8 cellular contexts compared by ENCODE assay signal in genomic region chr3:27632431-27633223, GRCh38.
A peak's percentile ranks its signal among the peaks of the same experiment; 100 is the strongest.
DNase-seq lines count a peak whose midpoint lies in the region; ATAC-seq lines count a peak whose summit lies in the region.

No MANE protein-coding gene starts in this region.

- peak overlapping the region; percentile 81 for H3K4me3 Mint-ChIP-seq in activated CD4-positive, alpha-beta memory T cell treated with anti-CD3 and anti-CD28 coated beads, Interleukin-2, amount 10 ng/mL, durations not matched to agents 7 days and 5 days
- H3K4me3 Mint-ChIP-seq in stimulated activated effector memory CD8-positive, alpha-beta T cell treated with anti-CD3 and anti-CD28 coated beads, Interleukin-12 subunit alpha, Interleukin-12 subunit beta, amount 100 ng/mL, for 72 hours, result peak overlapping the region; percentile 97

- peaks cover 50% of the 10 kb centered on the region for H3K4me1 Mint-ChIP-seq in activated CD4-positive, alpha-beta memory T cell treated with anti-CD3 and anti-CD28 coated beads, Interleukin-2, amount 10 ng/mL, durations not matched to agents 7 days and 5 days
- peaks cover 32% of the 10 kb centered on the region for H3K4me1 Mint-ChIP-seq in stimulated activated effector memory CD8-positive, alpha-beta T cell treated with anti-CD3 and anti-CD28 coated beads, Interleukin-12 subunit alpha, Interleukin-12 subunit beta, amount 100 ng/mL, for 72 hours

- POLR2A ChIA-PET in activated CD4-positive, alpha-beta memory T cell treated with anti-CD3 and anti-CD28 coated beads, Interleukin-2, amount 10 ng/mL, durations not matched to agents 7 days and 5 days (lab: Charles Lee), result interaction anchor here (0.7 to 3.6 kb wide), 13 partner anchors 9 to 693 kb away, joined by 3 to 30 read pairs (median 3); partner anchors contain the start of gene SLC4A7

- CTCF ChIA-PET in activated CD4-positive, alpha-beta memory T cell treated with anti-CD3 and anti-CD28 coated beads, Interleukin-2, amount 10 ng/mL, durations not matched to agents 7 days and 5 days (lab: Charles Lee), result interaction anchor here (0.6 to 3.9 kb wide), 8 partner anchors 10 to 275 kb away, joined by 3 to 18 read pairs (median 4); partner anchors contain the start of gene SLC4A7

- H3K27me3 Mint-ChIP-seq in activated CD4-positive, alpha-beta memory T cell treated with anti-CD3 and anti-CD28 coated beads, Interleukin-2, amount 10 ng/mL, durations not matched to agents 7 days and 5 days, result no peaks in the 10 kb centered on the region

- ATAC-seq in HG02610 (IDR thresholded peaks at IDR 0.05; ENCODE audit: unreplicated experiment), result peak; percentile 82
- peak; percentile 87 for ATAC-seq in stimulated activated effector memory CD8-positive, alpha-beta T cell treated with anti-CD3 and anti-CD28 coated beads, Interleukin-12 subunit alpha, Interleukin-12 subunit beta, amount 100 ng/mL, for 72 hours

- H3K36me3 Mint-ChIP-seq in activated CD4-positive, alpha-beta memory T cell treated with anti-CD3 and anti-CD28 coated beads, Interleukin-2, amount 10 ng/mL, durations not matched to agents 7 days and 5 days (ENCODE audit: low read depth), result peaks cover 4% of the 10 kb centered on the region
- no peaks in the 10 kb centered on the region for H3K36me3 Mint-ChIP-seq in stimulated activated effector memory CD8-positive, alpha-beta T cell treated with anti-CD3 and anti-CD28 coated beads, Interleukin-12 subunit alpha, Interleukin-12 subunit beta, amount 100 ng/mL, for 72 hours

- H3K27ac Mint-ChIP-seq in activated CD4-positive, alpha-beta memory T cell treated with anti-CD3 and anti-CD28 coated beads, Interleukin-2, amount 10 ng/mL, durations not matched to agents 7 days and 5 days, result peak overlapping the region; percentile 89
- H3K27ac Mint-ChIP-seq in stimulated activated effector memory CD8-positive, alpha-beta T cell treated with anti-CD3 and anti-CD28 coated beads, Interleukin-12 subunit alpha, Interleukin-12 subunit beta, amount 100 ng/mL, for 72 hours, result peak overlapping the region; percentile 98

- H3K9me3 Mint-ChIP-seq in activated CD4-positive, alpha-beta memory T cell treated with anti-CD3 and anti-CD28 coated beads, Interleukin-2, amount 10 ng/mL, durations not matched to agents 7 days and 5 days, result no peaks in the 10 kb centered on the region
- H3K9me3 Mint-ChIP-seq in stimulated activated effector memory CD8-positive, alpha-beta T cell treated with anti-CD3 and anti-CD28 coated beads, Interleukin-12 subunit alpha, Interleukin-12 subunit beta, amount 100 ng/mL, for 72 hours, result no peaks in the 10 kb centered on the region

- DNase-seq in NCI-H1417 (lab: John Stamatoyannopoulos, UW) (peak; percentile 43 to 77 (median 68)), NCI-H1417 treated with DMSO at 0.1 percent for 48 hours (lab: John Stamatoyannopoulos, UW) (no peak), NCI-H146 treated with DMSO at 0.1 percent for 48 hours (lab: John Stamatoyannopoulos, UW; ENCODE audit: unreplicated experiment) (peak; percentile 50), epidermal melanocyte (ENCODE audit: insufficient read length, low spot score) (peak; percentile 33), mucosa of gallbladder (ENCODE audit: low spot score) (peak; percentile 27)
- DNase-seq in activated CD4-positive, alpha-beta memory T cell treated with anti-CD3 and anti-CD28 coated beads, Interleukin-2, amount 10 ng/mL, durations not matched to agents 7 days and 5 days, result peak; percentile 51
- DNase-seq in stimulated activated effector memory CD8-positive, alpha-beta T cell treated with anti-CD3 and anti-CD28 coated beads, Interleukin-12 subunit alpha, Interleukin-12 subunit beta, amount 100 ng/mL, for 72 hours (ENCODE audit: low spot score in 2 of 2), result peak; percentile 34 to 75
